In genomic region chr17:80769516-80769915, GRCh38 we compare ENCODE assay signal across 1 cellular context.
TF ChIP-seq lines count a peak whose summit lies in the region.

No MANE protein-coding gene starts in this region.

TF ChIP-seq in IMR-90, 13 proteins besides CTCF, POLR2A, EP300 and RAD21 (continued from another document):
- TF ChIP-seq SMC3 (IDR thresholded peaks at IDR 0.05; ENCODE audit: low read depth, low read length) (no peak), BHLHE40 (IDR thresholded peaks at IDR 0.05; ENCODE audit: low read depth, low read length) (no peak)
